Comparison of ENCODE assay signal across 8 cellular contexts in genomic region chr1:43454270-43455011, GRCh38. TPM values are rescaled to one million over a fixed set of nuclear protein-coding genes. Genes with fewer than 3 reads are reported as not detected.
DNase-seq lines count a peak whose midpoint lies in the region; ATAC-seq and TF ChIP-seq lines count a peak whose summit lies in the region.

No MANE protein-coding gene starts in this region.

- no peaks in the 10 kb centered on the region for H3K9me3 Mint-ChIP-seq in Caco-2 (ENCODE audit: unreplicated experiment)

- H3K4me3 Mint-ChIP-seq in Caco-2 (ENCODE audit: unreplicated experiment) = peak overlapping the region; percentile 93

- BruUV-seq in Caco-2 (replicated peaks; lab: Mats Ljungman, UMichigan) = TSS peak; percentile 83

- H3K27ac ChIP-seq in right cardiac atrium (ENCODE audit: low read length) = peak overlapping the region; percentile 77
- H3K27ac ChIP-seq in prostate gland = peak overlapping the region; percentile 93 to 94

- in situ Hi-C loops in astrocyte of the spinal cord (cut with HindIII; ENCODE audit: low sequenced_read_pairs) (no loop called here), ACHN (cut with HindIII; ENCODE audit: low pct_ligation_motif_present, low pct_unique_long_range_greater_than_20kb, low sequenced_read_pairs) (no loop called here)

- CTCF ChIA-PET in Caco-2 (lab: Charles Lee) = interaction anchor here (0.6 to 1.3 kb wide), 3 partner anchors 40 to 227 kb away, joined by 3 read pairs; no protein-coding TSS in a partner anchor

- peak; percentile 37 for TF ChIP-seq POLR2A in prostate gland (IDR thresholded peaks at IDR 0.05)

- 8% methylated on average over 19 of the region's 19 CpGs for WGBS in right cardiac atrium
- 9% methylated on average over 19 of the region's 19 CpGs for WGBS in prostate gland

- peaks cover 9% of the 10 kb centered on the region for H3K4me1 Mint-ChIP-seq in Caco-2 (ENCODE audit: low read depth, unreplicated experiment)

- intact Hi-C loops in Caco-2 (cut with micrococcal nuclease; ENCODE audit: unreplicated experiment) (loop anchor here (1.0 to 5.0 kb wide), 2 partner anchors 21 to 68 kb away; no protein-coding TSS in a partner anchor), right cardiac atrium (cut with DNase I) (no loop called here), prostate gland (cut with DNase I) (no loop called here)

- H3K27me3 Mint-ChIP-seq in Caco-2 (ENCODE audit: insufficient read depth, unreplicated experiment) = no peaks in the 10 kb centered on the region

- H3K4me3 ChIP-seq in Caco-2 (ENCODE audit: low read depth, low read length) (peak overlapping the region; percentile 59), astrocyte of the spinal cord (ENCODE audit: low read depth, low read length) (peak overlapping the region; percentile 52), right cardiac atrium (ENCODE audit: low read length) (peak overlapping the region; percentile 82), prostate gland (peak overlapping the region; percentile 56)

- TF ChIP-seq CTCF in Caco-2 (IDR thresholded peaks at IDR 0.05; ENCODE audit: insufficient read depth in 1 of 2, low read depth in 1 of 2, low read length in 1 of 2, severe bottlenecking in 1 of 2, unreplicated experiment in 1 of 2) (no peak), astrocyte of the spinal cord (IDR thresholded peaks at IDR 0.05; ENCODE audit: low read depth, low read length) (no peak), prostate gland (IDR thresholded peaks at IDR 0.05) (peak in 2 of 4 experiments; percentile 15 to 29)

- H3K36me3 Mint-ChIP-seq in Caco-2 (ENCODE audit: insufficient read depth, unreplicated experiment) = peaks cover 45% of the 10 kb centered on the region

- H3K9me3 ChIP-seq in Caco-2 (no peaks in the 10 kb centered on the region), right cardiac atrium (ENCODE audit: control insufficient read depth, low read length) (no peaks in the 10 kb centered on the region), prostate gland (no peaks in the 10 kb centered on the region)

- no peaks in the 10 kb centered on the region for H3K27me3 ChIP-seq in Caco-2 (replicated peaks; ENCODE audit: control insufficient read depth, insufficient read depth, low read length)
- no peaks in the 10 kb centered on the region for H3K27me3 ChIP-seq in right cardiac atrium (ENCODE audit: control insufficient read depth, insufficient read depth)
- no peaks in the 10 kb centered on the region for H3K27me3 ChIP-seq in prostate gland (replicated peaks; ENCODE audit: insufficient read depth)

- no peaks in the 10 kb centered on the region for H3K36me3 ChIP-seq in Caco-2 (ENCODE audit: control insufficient read depth, insufficient read depth, low read length)
- no peaks in the 10 kb centered on the region for H3K36me3 ChIP-seq in prostate gland

- peak; percentile 88 to 94 for DNase-seq in Caco-2
- DNase-seq in MV-4-11 (lab: John Stamatoyannopoulos, UW) = peak; percentile 54
- peak; percentile 86 for DNase-seq in SW480 (ENCODE audit: low spot score)
- peak; percentile 85 for DNase-seq in astrocyte of the spinal cord (ENCODE audit: low read depth, low spot score)
- DNase-seq in right cardiac atrium = peak; percentile 75 to 87 (median 84)
- peak; percentile 61 for DNase-seq in prostate gland (ENCODE audit: low spot score)
- no peak for DNase-seq in ACHN

- ATAC-seq in GM21619 (IDR thresholded peaks at IDR 0.05; ENCODE audit: unreplicated experiment) (peak; percentile 79), right cardiac atrium (peak; percentile 90)

- POLR2A ChIA-PET in Caco-2 (lab: Charles Lee) = interaction anchor here (0.8 to 2.6 kb wide), 4 partner anchors 96 to 253 kb away, joined by 3 to 9 read pairs (median 6); partner anchors contain the start of genes CDC20, KDM4A and ST3GAL3

- peaks cover 11% of the 10 kb centered on the region for H3K4me1 ChIP-seq in Caco-2
- peaks cover 4% of the 10 kb centered on the region for H3K4me1 ChIP-seq in right cardiac atrium (ENCODE audit: control insufficient read depth, insufficient read depth, low read length)
- no peaks in the 10 kb centered on the region for H3K4me1 ChIP-seq in prostate gland (replicated peaks)

- peak overlapping the region; percentile 88 for H3K27ac Mint-ChIP-seq in Caco-2 (ENCODE audit: unreplicated experiment)

RNA-seq across cellular contexts. Expression of gene HYI, which starts 0.7 kb away (rescaled TPM):
- total RNA-seq in Caco-2 (2022) (34.5 and 35.4 TPM in 2 replicates), right cardiac atrium (10 to 100 TPM; 26.9 to 33.1 (median 31.6) TPM), prostate gland (100 to 1,000 TPM in 1 of 2 donors, 10 to 100 TPM in 1; 67.7 to 104 TPM)
- 31.1 TPM for polyA plus RNA-seq in right cardiac atrium
